In the genomic region with DNA sequence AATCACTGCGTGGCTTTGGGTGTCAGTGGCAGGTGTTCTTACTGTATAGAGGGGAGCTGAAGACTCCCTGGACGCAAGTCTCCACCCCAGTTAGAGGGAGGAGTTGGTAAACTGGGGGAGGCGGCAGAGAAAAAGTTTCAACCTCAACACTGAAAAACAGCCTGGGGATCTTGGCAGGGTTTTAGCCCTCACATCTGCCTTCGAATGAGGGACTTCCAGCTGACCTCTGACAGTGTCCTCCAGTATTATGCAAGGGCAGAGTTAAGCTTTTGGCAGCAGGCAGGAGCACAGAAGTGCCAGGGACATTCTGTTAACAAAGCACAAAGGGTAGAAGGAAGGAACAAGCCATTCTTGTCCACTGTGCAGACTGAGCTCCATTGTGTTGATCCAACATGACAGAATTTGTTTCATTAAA, we compare ENCODE assay signal across 1 cellular context.
TF ChIP-seq lines count a peak whose summit lies in the region.

No MANE protein-coding gene starts in this region.

TF ChIP-seq in HepG2, 621 proteins besides CTCF, POLR2A, EP300 and RAD21 (continued from another document):
- TF ChIP-seq YY1 (IDR thresholded peaks at IDR 0.05; ENCODE audit: insufficient read depth, insufficient replicate concordance, low read depth, low read length) = no peak
- TF ChIP-seq, protein P1, sequence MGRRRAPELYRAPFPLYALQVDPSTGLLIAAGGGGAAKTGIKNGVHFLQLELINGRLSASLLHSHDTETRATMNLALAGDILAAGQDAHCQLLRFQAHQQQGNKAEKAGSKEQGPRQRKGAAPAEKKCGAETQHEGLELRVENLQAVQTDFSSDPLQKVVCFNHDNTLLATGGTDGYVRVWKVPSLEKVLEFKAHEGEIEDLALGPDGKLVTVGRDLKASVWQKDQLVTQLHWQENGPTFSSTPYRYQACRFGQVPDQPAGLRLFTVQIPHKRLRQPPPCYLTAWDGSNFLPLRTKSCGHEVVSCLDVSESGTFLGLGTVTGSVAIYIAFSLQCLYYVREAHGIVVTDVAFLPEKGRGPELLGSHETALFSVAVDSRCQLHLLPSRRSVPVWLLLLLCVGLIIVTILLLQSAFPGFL (CRISPR knock-in tag; IDR thresholded peaks at IDR 0.05) = no peak
- no peak for TF ChIP-seq ZMAT3 (CRISPR knock-in tag; conservative IDR thresholded peaks at IDR 0.05)
- TF ChIP-seq ZNF777 (CRISPR knock-in tag; IDR thresholded peaks at IDR 0.05) = no peak
- no peak for TF ChIP-seq ZNF746 (CRISPR knock-in tag; IDR thresholded peaks at IDR 0.05)
- 0 out of 2 replicates have a peak, but pooled peaks have one; percentile 12 for TF ChIP-seq NR2F6 (IDR thresholded peaks at IDR 0.05)
- no peak for TF ChIP-seq NR2F6 (CRISPR knock-in tag; IDR thresholded peaks at IDR 0.05)
- no peak for TF ChIP-seq ZNF629 (CRISPR knock-in tag; conservative IDR thresholded peaks at IDR 0.05)
- TF ChIP-seq, protein P2, sequence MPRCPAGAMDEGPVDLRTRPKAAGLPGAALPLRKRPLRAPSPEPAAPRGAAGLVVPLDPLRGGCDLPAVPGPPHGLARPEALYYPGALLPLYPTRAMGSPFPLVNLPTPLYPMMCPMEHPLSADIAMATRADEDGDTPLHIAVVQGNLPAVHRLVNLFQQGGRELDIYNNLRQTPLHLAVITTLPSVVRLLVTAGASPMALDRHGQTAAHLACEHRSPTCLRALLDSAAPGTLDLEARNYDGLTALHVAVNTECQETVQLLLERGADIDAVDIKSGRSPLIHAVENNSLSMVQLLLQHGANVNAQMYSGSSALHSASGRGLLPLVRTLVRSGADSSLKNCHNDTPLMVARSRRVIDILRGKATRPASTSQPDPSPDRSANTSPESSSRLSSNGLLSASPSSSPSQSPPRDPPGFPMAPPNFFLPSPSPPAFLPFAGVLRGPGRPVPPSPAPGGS (CRISPR knock-in tag; IDR thresholded peaks at IDR 0.05) = 0 out of 2 replicates have a peak, but pooled peaks have one; percentile 25
- 0 out of 2 replicates have a peak, but pooled peaks have one; percentile 22 for TF ChIP-seq HNF4A (CRISPR knock-in tag; IDR thresholded peaks at IDR 0.05)
- no peak for TF ChIP-seq EEA1 (CRISPR knock-in tag; IDR thresholded peaks at IDR 0.05; ENCODE audit: borderline replicate concordance)
- TF ChIP-seq CBX2 (IDR thresholded peaks at IDR 0.05; ENCODE audit: low read depth, low read length) = no peak
- TF ChIP-seq CBX2 (CRISPR knock-in tag; IDR thresholded peaks at IDR 0.05; ENCODE audit: low read depth) = no peak
- peak; percentile 56; the same call in 1 of the 2 replicates for TF ChIP-seq SOX5 (CRISPR knock-in tag; IDR thresholded peaks at IDR 0.05; ENCODE audit: borderline replicate concordance)
- TF ChIP-seq CEBPB (IDR thresholded peaks at IDR 0.05; ENCODE audit: borderline replicate concordance, low read depth, low read length) = peak; percentile 50; the same call in 1 of the 2 replicates
- TF ChIP-seq GATAD2A (CRISPR knock-in tag; IDR thresholded peaks at IDR 0.05) = peak; percentile 12; the same call in 1 of the 2 replicates
- no peak for TF ChIP-seq AFF4 (CRISPR knock-in tag; IDR thresholded peaks at IDR 0.05)
- peak; percentile 41; the same call in 1 of the 2 replicates for TF ChIP-seq ZMYM3 (CRISPR knock-in tag; IDR thresholded peaks at IDR 0.05)
- TF ChIP-seq ZNF282 (IDR thresholded peaks at IDR 0.05; ENCODE audit: partially characterized antibody) = no peak
- TF ChIP-seq REXO4 (CRISPR knock-in tag; IDR thresholded peaks at IDR 0.05; ENCODE audit: borderline replicate concordance) = no peak
- TF ChIP-seq BCL6 (CRISPR knock-in tag; IDR thresholded peaks at IDR 0.05) = peak; percentile 15; the same call in 1 of the 2 replicates
- no peak for TF ChIP-seq CHD4 (IDR thresholded peaks at IDR 0.05; ENCODE audit: borderline replicate concordance, low read length)
- no peak for TF ChIP-seq GABPA (IDR thresholded peaks at IDR 0.05; ENCODE audit: low read depth, low read length)
- TF ChIP-seq GABPA (CRISPR knock-in tag; IDR thresholded peaks at IDR 0.05; ENCODE audit: low read depth) = no peak
- TF ChIP-seq, protein P3, sequence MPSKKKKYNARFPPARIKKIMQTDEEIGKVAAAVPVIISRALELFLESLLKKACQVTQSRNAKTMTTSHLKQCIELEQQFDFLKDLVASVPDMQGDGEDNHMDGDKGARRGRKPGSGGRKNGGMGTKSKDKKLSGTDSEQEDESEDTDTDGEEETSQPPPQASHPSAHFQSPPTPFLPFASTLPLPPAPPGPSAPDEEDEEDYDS (CRISPR knock-in tag; IDR thresholded peaks at IDR 0.05) = no peak
- TF ChIP-seq TGIF2 (CRISPR knock-in tag; IDR thresholded peaks at IDR 0.05) = no peak
- peak; percentile 63 for TF ChIP-seq RARA (CRISPR knock-in tag; IDR thresholded peaks at IDR 0.05)
- TF ChIP-seq SOX13 (IDR thresholded peaks at IDR 0.05) = no peak
- TF ChIP-seq SOX13 (CRISPR knock-in tag; conservative IDR thresholded peaks at IDR 0.05 in 1 of 2, IDR thresholded peaks at IDR 0.05 in 1 of 2) = peak in 1 of 2 experiments; percentile 73; a peak in 2 of 4 replicates
